In genomic region chr13:48504606-48505369, GRCh38 we compare ENCODE assay signal across 8 cellular contexts. TPM values are rescaled to one million over a fixed set of nuclear protein-coding genes. Genes with fewer than 3 reads are reported as not detected.
DNase-seq lines count a peak whose midpoint lies in the region; ATAC-seq and TF ChIP-seq lines count a peak whose summit lies in the region.

No MANE protein-coding gene starts in this region.

- POLR2A ChIA-PET in activated CD4-positive, alpha-beta memory T cell treated with anti-CD3 and anti-CD28 coated beads for 36 hours (lab: Charles Lee): interaction anchor here (1.7 kb wide), 1 partner anchor 27 kb away, joined by 11 read pairs; the partner anchor contains the start of gene RCBTB2

- H3K9me3 ChIP-seq in iPS-18a (ENCODE audit: control insufficient read depth, low read depth, low read length) (no peaks in the 10 kb centered on the region), testis (no peaks in the 10 kb centered on the region), body of pancreas (no peaks in the 10 kb centered on the region), mesenchymal stem cell (ENCODE audit: control insufficient read depth, low read length) (no peaks in the 10 kb centered on the region)

- DNase-seq in activated gamma-delta T cell treated with Interleukin-2 at 50 U/mL for 16 hours (peak; percentile 39), activated gamma-delta T cell (lab: John Stamatoyannopoulos, UW) (no peak), testis (peak; percentile 37), body of pancreas (no peak), NCI-H2107 (lab: John Stamatoyannopoulos, UW) (no peak), mesenchymal stem cell (no peak)
- peak; percentile 41 for DNase-seq in activated CD4-positive, alpha-beta memory T cell treated with anti-CD3 and anti-CD28 coated beads for 36 hours

- intact Hi-C loops in activated CD4-positive, alpha-beta memory T cell treated with anti-CD3 and anti-CD28 coated beads for 36 hours (cut with micrococcal nuclease): loop anchor here (1.0 to 5.0 kb wide), 5 partner anchors 13 to 267 kb away; no protein-coding TSS in a partner anchor
- intact Hi-C loops in testis (cut with DNase I; ENCODE audit: low total_unique reads) (no loop called here), body of pancreas (cut with DNase I) (no loop called here)

- no peak overlapping the region for H2BK120ac ChIP-seq in mesenchymal stem cell (ENCODE audit: low read depth, low read length)

- H3K36me3 Mint-ChIP-seq in activated CD4-positive, alpha-beta memory T cell treated with anti-CD3 and anti-CD28 coated beads for 36 hours: peaks cover 2% of the 10 kb centered on the region

- H3K14ac ChIP-seq in mesenchymal stem cell (ENCODE audit: low read length in 2 of 2): no peak overlapping the region

- peak overlapping the region; percentile 39 for H3K4me3 Mint-ChIP-seq in activated CD4-positive, alpha-beta memory T cell treated with anti-CD3 and anti-CD28 coated beads for 36 hours

- H3K4me3 ChIP-seq in iPS-18a (ENCODE audit: low read length): no peak overlapping the region
- H3K4me3 ChIP-seq in testis: no peak overlapping the region
- H3K4me3 ChIP-seq in body of pancreas: no peak overlapping the region
- no peak overlapping the region for H3K4me3 ChIP-seq in mesenchymal stem cell (ENCODE audit: insufficient read depth in 1 of 2, low read depth in 1 of 2, low read length in 2 of 2)

- WGBS in testis, 2 donors: 74 to 76% methylated on average over 11 of the region's 11 CpGs
- WGBS in body of pancreas, 2 donors: 92 to 95% methylated on average over 11 of the region's 11 CpGs
- WGBS in mesenchymal stem cell: 92% methylated on average over 10 of the region's 11 CpGs

- no peak overlapping the region for H3K23ac ChIP-seq in mesenchymal stem cell (ENCODE audit: low read length in 2 of 2)

- H2BK12ac ChIP-seq in mesenchymal stem cell (ENCODE audit: low read length in 2 of 2): no peak overlapping the region

- H3K4me1 Mint-ChIP-seq in activated CD4-positive, alpha-beta memory T cell treated with anti-CD3 and anti-CD28 coated beads for 36 hours (ENCODE audit: low read depth): peaks cover 50% of the 10 kb centered on the region

- no peak overlapping the region for H4K91ac ChIP-seq in mesenchymal stem cell (ENCODE audit: low read length)

- peaks cover 3% of the 10 kb centered on the region for H3K36me3 ChIP-seq in iPS-18a (ENCODE audit: control insufficient read depth, low read depth, low read length)
- peaks cover 3% of the 10 kb centered on the region for H3K36me3 ChIP-seq in testis (ENCODE audit: low read depth, missing control alignments)
- no peaks in the 10 kb centered on the region for H3K36me3 ChIP-seq in body of pancreas (replicated peaks in 1 of 2; ENCODE audit: insufficient read depth in 1 of 2, low read depth in 2 of 2)
- peaks cover 0 to 13% of the 10 kb centered on the region in 2 experiments for H3K36me3 ChIP-seq in mesenchymal stem cell (ENCODE audit: control insufficient read depth in 1 of 2, insufficient read depth in 2 of 2, low read depth in 1 of 2, low read length in 2 of 2)

- no peak overlapping the region for H3K9ac ChIP-seq in iPS-18a (ENCODE audit: low read length)
- no peak overlapping the region for H3K9ac ChIP-seq in mesenchymal stem cell (ENCODE audit: low read length)

- no peak overlapping the region for H2AK5ac ChIP-seq in mesenchymal stem cell (ENCODE audit: low read length, severe bottlenecking)

- H3K4ac ChIP-seq in mesenchymal stem cell (ENCODE audit: low read depth in 1 of 2, low read length in 2 of 2): no peak overlapping the region

- no peak overlapping the region for H3K18ac ChIP-seq in mesenchymal stem cell (ENCODE audit: low read depth in 1 of 2, low read length in 2 of 2)

- H3K79me1 ChIP-seq in mesenchymal stem cell (replicated peaks; ENCODE audit: low read length, poor library complexity, severe bottlenecking): no peaks in the 10 kb centered on the region

- H3K9me3 Mint-ChIP-seq in activated CD4-positive, alpha-beta memory T cell treated with anti-CD3 and anti-CD28 coated beads for 36 hours: no peaks in the 10 kb centered on the region

- no peak for ATAC-seq in body of pancreas

- no peak for TF ChIP-seq POLR2A in testis (IDR thresholded peaks at IDR 0.05)
- TF ChIP-seq POLR2A in body of pancreas (IDR thresholded peaks at IDR 0.05): no peak

- CTCF ChIA-PET in activated CD4-positive, alpha-beta memory T cell treated with anti-CD3 and anti-CD28 coated beads for 36 hours (lab: Charles Lee): interaction anchor here (0.5 to 1.2 kb wide), 3 partner anchors 12 to 373 kb away, joined by 3 to 4 read pairs (median 3); no protein-coding TSS in a partner anchor

- peak overlapping the region; percentile 68 for H3K27ac Mint-ChIP-seq in activated CD4-positive, alpha-beta memory T cell treated with anti-CD3 and anti-CD28 coated beads for 36 hours

- H2BK5ac ChIP-seq in mesenchymal stem cell (ENCODE audit: low read depth, low read length, poor library complexity, severe bottlenecking): no peak overlapping the region

- peak overlapping the region; percentile 42 for H3K27ac ChIP-seq in iPS-18a (ENCODE audit: low read length)
- peak overlapping the region in 1 of 2 donors; percentile 54 for H3K27ac ChIP-seq in testis
- peak overlapping the region in 2 of 4 donors; percentile 46 to 66 for H3K27ac ChIP-seq in body of pancreas
- no peak overlapping the region for H3K27ac ChIP-seq in mesenchymal stem cell (ENCODE audit: low read length, poor library complexity, severe bottlenecking)

- no peak overlapping the region for H2BK15ac ChIP-seq in mesenchymal stem cell (ENCODE audit: low read depth, poor library complexity, severe bottlenecking)

- H3K27me3 ChIP-seq in iPS-18a (ENCODE audit: control insufficient read depth, insufficient read depth, low read length): no peaks in the 10 kb centered on the region
- no peaks in the 10 kb centered on the region for H3K27me3 ChIP-seq in testis
- H3K27me3 ChIP-seq in body of pancreas: no peaks in the 10 kb centered on the region
- no peaks in the 10 kb centered on the region for H3K27me3 ChIP-seq in mesenchymal stem cell (ENCODE audit: control insufficient read depth in 1 of 2, insufficient read depth in 1 of 2, low read length in 2 of 2)

- H3K4me2 ChIP-seq in mesenchymal stem cell (ENCODE audit: low read length, poor library complexity, severe bottlenecking): no peak overlapping the region

- no peaks in the 10 kb centered on the region for H3K27me3 Mint-ChIP-seq in activated CD4-positive, alpha-beta memory T cell treated with anti-CD3 and anti-CD28 coated beads for 36 hours

- no peak overlapping the region for H4K8ac ChIP-seq in mesenchymal stem cell (ENCODE audit: low read length)

- no peak for TF ChIP-seq CTCF in testis (IDR thresholded peaks at IDR 0.05)
- no peak for TF ChIP-seq CTCF in body of pancreas (IDR thresholded peaks at IDR 0.05)

- H3K4me1 ChIP-seq in iPS-18a (ENCODE audit: control insufficient read depth, low read depth, low read length) (no peaks in the 10 kb centered on the region), testis (no peaks in the 10 kb centered on the region), body of pancreas (no peaks in the 10 kb centered on the region), mesenchymal stem cell (ENCODE audit: control insufficient read depth, insufficient read depth, low read depth, low read length) (peaks cover 2% of the 10 kb centered on the region)

- no peak overlapping the region for H2AFZ ChIP-seq in mesenchymal stem cell (ENCODE audit: low read depth, low read length)

RNA-seq across cellular contexts. Expression of gene RCBTB2, which starts 28.1 kb away (rescaled TPM):
- 1 to 10 TPM; 1.5 to 1.8 TPM for total RNA-seq in activated CD4-positive, alpha-beta memory T cell treated with anti-CD3 and anti-CD28 coated beads for 36 hours
- total RNA-seq in testis: 10 to 100 TPM in 1 of 2 donors, 1 to 10 TPM in 1; 10.0 to 12.2 TPM
- polyA plus RNA-seq in testis (ENCODE audit: insufficient read depth, low read depth, low replicate concordance): 15.6 TPM
- total RNA-seq in body of pancreas: 1 to 10 TPM; 1.6 to 6.0 TPM
- polyA plus RNA-seq in mesenchymal stem cell (2013, experiment 1 of 2): 2.8 TPM
- 3.0 TPM for polyA plus RNA-seq in mesenchymal stem cell (2013, experiment 2 of 2)

Comparison
In these comparisons a context has a peak if more than half of its experiments do, and no peak if none do; other contexts are left out.
1. DNase-seq: peak in activated gamma-delta T cell treated with Interleukin-2 at 50 U/mL for 16 hours (single experiment), activated CD4-positive, alpha-beta memory T cell treated with anti-CD3 and anti-CD28 coated beads for 36 hours (single experiment) and testis (single experiment); none in activated gamma-delta T cell (single experiment), body of pancreas (0 of 4), NCI-H2107 (single experiment) and mesenchymal stem cell (single experiment).